Comparison of ENCODE assay signal across 11 cellular contexts in the genomic region with DNA sequence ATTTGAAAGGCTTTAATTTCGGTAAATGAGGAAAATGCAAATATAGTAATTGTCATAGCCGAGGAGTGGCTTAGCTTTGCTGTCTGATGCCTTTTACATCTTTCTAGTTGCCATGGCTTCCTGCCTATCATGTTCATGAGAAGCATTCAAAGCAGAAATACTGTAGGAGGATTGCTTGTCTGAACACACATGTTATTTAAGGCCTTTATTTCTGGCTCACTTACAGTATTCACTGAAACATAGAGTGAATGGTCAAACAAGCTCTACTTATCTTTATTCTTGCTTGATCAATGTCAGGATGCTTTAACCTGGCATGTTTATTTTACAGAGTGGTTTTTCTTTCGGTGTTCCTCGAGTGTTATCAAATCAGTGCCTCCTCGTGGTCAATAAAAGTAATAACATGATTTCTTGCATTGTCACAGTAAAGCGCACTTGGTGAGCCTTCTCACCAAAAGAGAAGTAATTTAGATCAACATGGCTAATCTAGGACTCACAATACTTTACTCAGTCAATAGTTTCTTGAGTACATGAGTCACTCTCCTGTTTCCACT.
DNase-seq lines count a peak whose midpoint lies in the region; ATAC-seq and TF ChIP-seq lines count a peak whose summit lies in the region.
"Had no signal": no experiment of that assay in that cellular context is flagged by ENCODE, and none has a peak within 500 bp of the region (broad histone marks: within the 10 kb centered on the region; RNA-seq: fewer than 3 reads in every experiment).

No MANE protein-coding gene starts in this region.

- H2AFZ ChIP-seq in OCI-LY3 (ENCODE audit: low read depth, low read length) = peak overlapping the region; percentile 89

- H3K4me1 ChIP-seq in cardiac muscle cell (ENCODE audit: low read depth) = no peaks in the 10 kb centered on the region
- no peaks in the 10 kb centered on the region for H3K4me1 ChIP-seq in heart right ventricle
- H3K4me1 ChIP-seq in OCI-LY3 (ENCODE audit: low read length) = peaks cover 5% of the 10 kb centered on the region
- H3K4me1 ChIP-seq: BLaER1 treated with 17β-estradiol and CSF1 and Interleukin-3, amounts not matched to agents 10 nM and 100 nM had no signal

- H3K4me3 Mint-ChIP-seq in type B pancreatic cell = no peak overlapping the region
- H3K4me3 Mint-ChIP-seq: central memory CD8-positive, alpha-beta T cell had no signal

- no peak overlapping the region for H3K27ac Mint-ChIP-seq in type B pancreatic cell

- H3K9ac ChIP-seq in OCI-LY3 (ENCODE audit: low read length) = no peak overlapping the region
- H3K9ac ChIP-seq: BLaER1 treated with 17β-estradiol and CSF1 and Interleukin-3, amounts not matched to agents 10 nM and 100 nM had no signal

- H3K4me2 ChIP-seq in OCI-LY3 (ENCODE audit: low read length) = peak overlapping the region; percentile 60
- H3K4me2 ChIP-seq: BLaER1 treated with 17β-estradiol and CSF1 and Interleukin-3, amounts not matched to agents 10 nM and 100 nM had no signal

- H3K27ac ChIP-seq in cardiac muscle cell (no peak overlapping the region), heart right ventricle (no peak overlapping the region), OCI-LY3 (ENCODE audit: low read length) (no peak overlapping the region)
- H3K27ac ChIP-seq: BLaER1 treated with 17β-estradiol and CSF1 and Interleukin-3, amounts not matched to agents 10 nM and 100 nM had no signal

- H4K20me1 ChIP-seq in OCI-LY3 (ENCODE audit: insufficient read depth, low read length) = no peaks in the 10 kb centered on the region
- H4K20me1 ChIP-seq: BLaER1 treated with 17β-estradiol and CSF1 and Interleukin-3, amounts not matched to agents 10 nM and 100 nM had no signal

- no peaks in the 10 kb centered on the region for H3K9me3 Mint-ChIP-seq in type B pancreatic cell

- H3K79me2 ChIP-seq in OCI-LY3 (ENCODE audit: low read length) = no peaks in the 10 kb centered on the region

- H3K9me3 ChIP-seq in cardiac muscle cell (ENCODE audit: low read depth) (no peaks in the 10 kb centered on the region), heart right ventricle (peaks cover 0 to 22% (median 3%) of the 10 kb centered on the region in 11 donors), OCI-LY3 (ENCODE audit: insufficient read depth, low read length) (no peaks in the 10 kb centered on the region)
- H3K9me3 ChIP-seq: BLaER1 treated with 17β-estradiol and CSF1 and Interleukin-3, amounts not matched to agents 10 nM and 100 nM had no signal

- intact Hi-C loops in heart right ventricle (cut with DNase I) (no loop called here), sciatic nerve (cut with DNase I) (no loop called here)

- H3K4me3 ChIP-seq in cardiac muscle cell (no peak overlapping the region), heart right ventricle (no peak overlapping the region), OCI-LY3 (ENCODE audit: low read length) (peak overlapping the region; percentile 50)
- H3K4me3 ChIP-seq: BLaER1 treated with 17β-estradiol and CSF1 and Interleukin-3, amounts not matched to agents 10 nM and 100 nM had no signal

- ATAC-seq in heart right ventricle = no peak
- no peak for ATAC-seq in sciatic nerve

- H3K27me3 Mint-ChIP-seq in type B pancreatic cell = no peaks in the 10 kb centered on the region
- H3K27me3 Mint-ChIP-seq: central memory CD8-positive, alpha-beta T cell had no signal

- DNase-seq in cardiac muscle cell (ENCODE audit: low read depth in 1 of 2, low spot score in 1 of 2) (peak; percentile 0 to 33), heart right ventricle (no peak), globus pallidus (ENCODE audit: low spot score) (peak; percentile 37), type B pancreatic cell (ENCODE audit: extremely low spot score, unreplicated experiment) (no peak), amygdala (lab: John Stamatoyannopoulos, UW) (no peak), AG08395 (ENCODE audit: low spot score) (no peak), sciatic nerve (ENCODE audit: low spot score) (no peak)
- DNase-seq: NCI-H774 had no signal

- TF ChIP-seq CTCF in cardiac muscle cell (IDR thresholded peaks at IDR 0.05; ENCODE audit: low read depth, low read length) = no peak
- TF ChIP-seq CTCF in heart right ventricle (IDR thresholded peaks at IDR 0.05) = no peak
- TF ChIP-seq CTCF in OCI-LY3 (IDR thresholded peaks at IDR 0.05; ENCODE audit: low read depth, low read length) = peak; percentile 73
- peak; percentile 76 for TF ChIP-seq CTCF in type B pancreatic cell (conservative IDR thresholded peaks at IDR 0.05)

- H3K36me3 Mint-ChIP-seq in type B pancreatic cell = no peaks in the 10 kb centered on the region

- no peaks in the 10 kb centered on the region for H3K27me3 ChIP-seq in cardiac muscle cell
- H3K27me3 ChIP-seq in heart right ventricle = no peaks in the 10 kb centered on the region
- no peaks in the 10 kb centered on the region for H3K27me3 ChIP-seq in OCI-LY3 (ENCODE audit: low read depth, low read length)
- H3K27me3 ChIP-seq: BLaER1 treated with 17β-estradiol and CSF1 and Interleukin-3, amounts not matched to agents 10 nM and 100 nM had no signal

- H3K36me3 ChIP-seq in cardiac muscle cell = no peaks in the 10 kb centered on the region
- H3K36me3 ChIP-seq in heart right ventricle = no peaks in the 10 kb centered on the region
- H3K36me3 ChIP-seq in OCI-LY3 (replicated peaks; ENCODE audit: low read depth, low read length) = no peaks in the 10 kb centered on the region
- H3K36me3 ChIP-seq: BLaER1 treated with 17β-estradiol and CSF1 and Interleukin-3, amounts not matched to agents 10 nM and 100 nM had no signal

- 24 to 26% methylated on average over 6 of the region's 6 CpGs for WGBS in heart right ventricle, 2 donors

- H3K4me1 Mint-ChIP-seq in type B pancreatic cell (ENCODE audit: unreplicated experiment) = peaks cover 4% of the 10 kb centered on the region
- H3K4me1 Mint-ChIP-seq: central memory CD8-positive, alpha-beta T cell had no signal

Comparison
In these comparisons a context has a peak if more than half of its experiments do, and no peak if none do; other contexts are left out.
1. DNase-seq: peak in cardiac muscle cell (2 of 2) and globus pallidus (single experiment); none in heart right ventricle (0 of 2), type B pancreatic cell (single experiment), amygdala (0 of 56), AG08395 (single experiment) and sciatic nerve (single experiment).
2. CTCF ChIP-seq: peak in OCI-LY3 (single experiment) and type B pancreatic cell (single experiment); none in cardiac muscle cell (single experiment) and heart right ventricle (0 of 9).